In the genomic region with DNA sequence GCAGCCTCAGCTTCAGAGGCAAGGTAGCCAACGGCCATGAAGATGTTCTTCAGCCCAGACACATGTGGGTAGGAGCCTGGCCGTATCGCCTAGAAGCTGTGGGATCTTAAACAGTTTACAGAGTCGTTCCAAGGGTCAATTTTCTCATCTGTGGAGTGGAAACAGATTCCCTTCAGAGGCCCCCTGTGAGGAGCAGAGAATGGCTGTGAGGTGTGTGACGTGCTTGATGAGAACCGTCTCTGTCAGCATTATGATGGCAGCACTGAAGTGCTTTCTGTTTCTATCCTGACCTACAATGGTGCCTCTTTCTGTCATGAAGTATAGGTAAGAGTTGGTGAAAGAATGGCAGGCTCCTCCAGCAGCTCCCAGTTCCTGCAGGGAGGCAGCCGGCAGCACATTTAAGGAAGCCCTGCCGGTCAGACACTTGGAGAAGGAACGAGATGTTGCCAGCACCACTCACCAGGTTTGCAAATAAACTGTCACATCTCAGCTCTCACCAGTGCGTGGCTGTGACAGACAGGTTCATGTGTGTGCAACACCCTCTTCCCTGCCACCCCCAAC, we compare ENCODE assay signal across 8 cellular contexts.
A peak's percentile ranks its signal among the peaks of the same experiment; 100 is the strongest.
DNase-seq lines count a peak whose midpoint lies in the region; ATAC-seq lines count a peak whose summit lies in the region.

No MANE protein-coding gene starts in this region.

- ATAC-seq in GM18498 (IDR thresholded peaks at IDR 0.05; ENCODE audit: unreplicated experiment) (peak; percentile 70), HG02623 (IDR thresholded peaks at IDR 0.05; ENCODE audit: unreplicated experiment) (peak; percentile 45), T-cell (replicated peaks in 1 of 4) (peak; percentile 61 to 80 (median 71)), esophagus mucosa (peak; percentile 38)
- peak; percentile 79 for ATAC-seq in stimulated activated naive CD8-positive, alpha-beta T cell treated with anti-CD3 and anti-CD28 coated beads, Interleukin-15, amount 100 ng/mL, for 72 hours

- H3K79me2 ChIP-seq in GM23248 (ENCODE audit: insufficient read depth), result no peaks in the 10 kb centered on the region

- WGBS in GM23248 (ENCODE audit: low coverage in 1 of 2, low lambda C conversion rate in 2 of 2, missing lambda C conversion rate in 2 of 2), 2 experiments, result 74 to 75% methylated on average over 10 of the region's 10 CpGs

- no peaks in the 10 kb centered on the region; the same call in 1 of the 2 replicates for H3K27me3 ChIP-seq in GM23248 (replicated peaks; ENCODE audit: insufficient read depth)

- no peaks in the 10 kb centered on the region for H3K36me3 ChIP-seq in GM23248 (ENCODE audit: low read depth)

- no peaks in the 10 kb centered on the region for H3K4me1 ChIP-seq in GM23248 (ENCODE audit: insufficient read depth)

- H3K4me2 ChIP-seq in GM23248 (ENCODE audit: unreplicated experiment), result no peak overlapping the region

- H3K27ac Mint-ChIP-seq in T-cell, result peak overlapping the region; percentile 95
- peak overlapping the region; percentile 97 to 98 for H3K27ac Mint-ChIP-seq in stimulated activated naive CD8-positive, alpha-beta T cell treated with anti-CD3 and anti-CD28 coated beads, Interleukin-15, amount 100 ng/mL, for 72 hours

- H3K9me2 ChIP-seq in GM23248 (ENCODE audit: insufficient read depth), result no peaks in the 10 kb centered on the region

- no peaks in the 10 kb centered on the region for H3K36me3 Mint-ChIP-seq in T-cell

- POLR2A ChIA-PET in T-cell (lab: Charles Lee), result no interaction called here

- CTCF ChIA-PET in T-cell (lab: Charles Lee), result interaction anchor here in 1 of 2 donors (0.6 to 0.8 kb wide), 2 partner anchors 45 to 280 kb away, joined by 3 read pairs; no protein-coding TSS in a partner anchor

- no peak overlapping the region for H3K9ac ChIP-seq in GM23248

- H3K27me3 Mint-ChIP-seq in T-cell, result no peaks in the 10 kb centered on the region
- no peaks in the 10 kb centered on the region for H3K27me3 Mint-ChIP-seq in stimulated activated naive CD8-positive, alpha-beta T cell treated with anti-CD3 and anti-CD28 coated beads, Interleukin-15, amount 100 ng/mL, for 72 hours

- no peaks in the 10 kb centered on the region for H4K20me1 ChIP-seq in GM23248 (ENCODE audit: insufficient read depth)

- H3K4me3 ChIP-seq in GM23248, result no peak overlapping the region

- peaks cover 55 to 63% (median 61%) of the 10 kb centered on the region in 3 donors for H3K4me1 Mint-ChIP-seq in T-cell
- H3K4me1 Mint-ChIP-seq in stimulated activated naive CD8-positive, alpha-beta T cell treated with anti-CD3 and anti-CD28 coated beads, Interleukin-15, amount 100 ng/mL, for 72 hours, result peaks cover 68% of the 10 kb centered on the region

- DNase-seq in T-cell (peak in 33 of 34 experiments; percentile 20 to 63 (median 44)), NCI-H774 (lab: John Stamatoyannopoulos, UW) (no peak), GM23248 (no peak), SK-N-DZ (ENCODE audit: low spot score) (no peak)
- peak; percentile 38 to 56 for DNase-seq in stimulated activated naive CD8-positive, alpha-beta T cell treated with anti-CD3 and anti-CD28 coated beads, Interleukin-15, amount 100 ng/mL, for 72 hours

- no peak overlapping the region for H3K27ac ChIP-seq in GM23248

- H3K9me3 Mint-ChIP-seq in T-cell, result no peaks in the 10 kb centered on the region
- peaks cover 4 to 7% of the 10 kb centered on the region in 2 donors for H3K9me3 Mint-ChIP-seq in stimulated activated naive CD8-positive, alpha-beta T cell treated with anti-CD3 and anti-CD28 coated beads, Interleukin-15, amount 100 ng/mL, for 72 hours

- H2AFZ ChIP-seq in GM23248, result no peak overlapping the region

- H3K4me3 Mint-ChIP-seq in T-cell, result peak overlapping the region; percentile 78 to 84 (median 82)
- H3K4me3 Mint-ChIP-seq in stimulated activated naive CD8-positive, alpha-beta T cell treated with anti-CD3 and anti-CD28 coated beads, Interleukin-15, amount 100 ng/mL, for 72 hours, result peak overlapping the region; percentile 83 to 90

- no peaks in the 10 kb centered on the region for H3K9me3 ChIP-seq in GM23248 (ENCODE audit: low read depth)

- no peaks in the 10 kb centered on the region for H3F3A ChIP-seq in GM23248 (ENCODE audit: insufficient read depth)

- in situ Hi-C loops in GM23248 (cut with MboI), result no loop called here

Comparison
In these comparisons a context has a peak if more than half of its experiments do, and no peak if none do; other contexts are left out.
1. DNase-seq: peak in T-cell (33 of 34) and stimulated activated naive CD8-positive, alpha-beta T cell treated with anti-CD3 and anti-CD28 coated beads, Interleukin-15, amount 100 ng/mL, for 72 hours (2 of 2); none in NCI-H774 (single experiment), GM23248 (single experiment) and SK-N-DZ (single experiment).
2. Peak in every context shown above with its lines, with median percentiles within 50 percentile points of each other: ATAC-seq.